8 cellular contexts compared by ENCODE assay signal in the genomic region with DNA sequence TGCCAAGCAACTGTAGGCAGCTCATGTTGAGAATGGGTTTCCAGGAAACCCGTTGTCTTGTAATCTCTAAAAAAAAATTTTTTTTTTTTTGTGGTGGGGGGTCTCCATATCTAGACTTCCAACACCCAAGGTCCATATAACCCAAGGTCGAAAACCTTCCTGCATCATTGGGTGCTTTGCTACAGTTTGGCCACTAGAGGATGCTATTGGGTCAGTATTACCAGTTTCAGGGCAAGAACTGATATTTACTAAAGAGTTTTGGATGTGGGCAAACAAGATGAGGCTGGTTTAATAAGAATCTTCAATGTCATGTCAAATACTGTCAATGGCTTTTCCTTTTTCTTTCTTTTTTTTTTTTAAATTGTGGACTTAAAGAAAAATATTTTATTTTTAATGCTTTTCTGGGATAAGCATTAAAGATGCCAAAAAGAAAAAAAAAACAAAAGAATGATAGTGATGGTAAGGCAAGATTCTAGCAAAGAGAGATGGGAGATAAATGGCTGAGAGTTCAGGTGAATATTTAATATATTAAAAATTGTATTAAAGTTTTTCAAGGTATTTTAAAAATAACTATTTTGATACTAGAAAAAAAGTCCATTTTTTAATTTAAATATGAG.
DNase-seq lines count a peak whose midpoint lies in the region; ATAC-seq and TF ChIP-seq lines count a peak whose summit lies in the region.

No MANE protein-coding gene starts in this region.

- no peak for ATAC-seq in HG02885 (IDR thresholded peaks at IDR 0.05; ENCODE audit: poor library complexity, unreplicated experiment)

- peak; percentile 54 for DNase-seq in EL
- DNase-seq in HT-29 (ENCODE audit: low spot score) = peak; percentile 53
- DNase-seq in RPMI7951 (ENCODE audit: low read depth) = peak; percentile 38
- peak; percentile 42 to 63 for DNase-seq in erythroblast (lab: John Stamatoyannopoulos, UW)
- DNase-seq in myocyte (ENCODE audit: low read depth) = peak; percentile 30
- no peak for DNase-seq in ecto neural progenitor cell (ENCODE audit: low spot score)
- no peak for DNase-seq in activated effector memory CD4-positive, alpha-beta T cell treated with anti-CD3 and anti-CD28 coated beads, Interleukin-2, amount 50 U/mL, for 16 hours

- no peak for TF ChIP-seq POLR2A in erythroblast (IDR thresholded peaks at IDR 0.05; ENCODE audit: low read length)

Comparison
In these comparisons a context has a peak if more than half of its experiments do, and no peak if none do; other contexts are left out.
1. DNase-seq: peak in EL (single experiment), HT-29 (single experiment), RPMI7951 (single experiment), erythroblast (2 of 2) and myocyte (single experiment); none in ecto neural progenitor cell (single experiment) and activated effector memory CD4-positive, alpha-beta T cell treated with anti-CD3 and anti-CD28 coated beads, Interleukin-2, amount 50 U/mL, for 16 hours (single experiment).